18 cellular contexts compared by ENCODE assay signal in genomic region chr1:208951908-208952307, GRCh38.
DNase-seq lines count a peak whose midpoint lies in the region; ATAC-seq and TF ChIP-seq lines count a peak whose summit lies in the region.
"Had no signal": no experiment of that assay in that cellular context is flagged by ENCODE, and none has a peak within 500 bp of the region (broad histone marks: within the 10 kb centered on the region; RNA-seq: fewer than 3 reads in every experiment).

No MANE protein-coding gene starts in this region.

- H3K27ac Mint-ChIP-seq in activated CD4-positive, alpha-beta T cell treated with anti-CD3 and anti-CD28 coated beads, Interleukin-2, amount 10 ng/mL, durations not matched to agents 7 days and 5 days = no peak overlapping the region
- H3K27ac Mint-ChIP-seq: activated B cell treated with CpG ODN at 0.5 μM for 24 hours; activated T-helper 17 cell treated with anti-CD3 and anti-CD28 coated beads, Interleukin-2, amount 50 U/mL, for 72 hours had no signal

- no peak for TF ChIP-seq POLR2A in gastroesophageal sphincter (IDR thresholded peaks at IDR 0.05)

- no peaks in the 10 kb centered on the region for H3K36me3 ChIP-seq in gastroesophageal sphincter
- H3K36me3 ChIP-seq: BLaER1, thoracic aorta had no signal

- H3K36me3 Mint-ChIP-seq in activated CD4-positive, alpha-beta T cell treated with anti-CD3 and anti-CD28 coated beads, Interleukin-2, amount 10 ng/mL, durations not matched to agents 7 days and 5 days (ENCODE audit: low read depth) = no peaks in the 10 kb centered on the region

- no peaks in the 10 kb centered on the region for H3K4me1 ChIP-seq in gastroesophageal sphincter
- H3K4me1 ChIP-seq: BLaER1 had no signal

- H3K9me3 ChIP-seq in gastroesophageal sphincter = no peaks in the 10 kb centered on the region
- H3K9me3 ChIP-seq: BLaER1, thoracic aorta had no signal

- TF ChIP-seq CTCF in gastroesophageal sphincter (IDR thresholded peaks at IDR 0.05) = no peak

- no peak overlapping the region for H3K4me3 ChIP-seq in skeletal muscle cell (ENCODE audit: low read depth, low read length)
- no peak overlapping the region for H3K4me3 ChIP-seq in gastroesophageal sphincter
- H3K4me3 ChIP-seq: BLaER1, K562, thoracic aorta had no signal

- DNase-seq in DMS 273 (lab: John Stamatoyannopoulos, UW; ENCODE audit: unreplicated experiment) (peak; percentile 68), DMS 273 treated with DMSO at 0.1 percent for 48 hours (lab: John Stamatoyannopoulos, UW) (no peak), NCI-H187 treated with DMSO at 0.1 percent for 48 hours (lab: John Stamatoyannopoulos, UW) (peak; percentile 19), dermis blood vessel endothelial cell (peak; percentile 83), skeletal muscle cell (ENCODE audit: low read depth) (peak; percentile 41)
- no peak for DNase-seq in activated CD4-positive, alpha-beta T cell treated with anti-CD3 and anti-CD28 coated beads, Interleukin-2, amount 10 ng/mL, durations not matched to agents 7 days and 5 days
- no peak for DNase-seq in stimulated activated CD4-positive, alpha-beta T cell treated with anti-CD3 and anti-CD28 coated beads, Interleukin-12 subunit alpha, Interleukin-12 subunit beta, amount 100 ng/mL, for 4 hours
- DNase-seq: activated B cell treated with CpG ODN at 0.5 μM for 24 hours; amygdala; central memory CD4-positive, alpha-beta T cell; NCI-H1436 treated with DMSO at 0.1 percent for 48 hours had no signal

- POLR2A ChIA-PET in activated CD4-positive, alpha-beta T cell treated with anti-CD3 and anti-CD28 coated beads, Interleukin-2, amount 10 ng/mL, durations not matched to agents 7 days and 5 days (lab: Charles Lee) = no interaction called here

- no peak for TF ChIP-seq EP300 in gastroesophageal sphincter (IDR thresholded peaks at IDR 0.05)

- H3K4me3 Mint-ChIP-seq in activated CD4-positive, alpha-beta T cell treated with anti-CD3 and anti-CD28 coated beads, Interleukin-2, amount 10 ng/mL, durations not matched to agents 7 days and 5 days = no peak overlapping the region
- H3K4me3 Mint-ChIP-seq: activated B cell treated with CpG ODN at 0.5 μM for 24 hours; activated T-helper 17 cell treated with anti-CD3 and anti-CD28 coated beads, Interleukin-2, amount 50 U/mL, for 72 hours had no signal

- H3K27me3 Mint-ChIP-seq in activated CD4-positive, alpha-beta T cell treated with anti-CD3 and anti-CD28 coated beads, Interleukin-2, amount 10 ng/mL, durations not matched to agents 7 days and 5 days = peaks cover 2% of the 10 kb centered on the region
- H3K27me3 Mint-ChIP-seq: activated B cell treated with CpG ODN at 0.5 μM for 24 hours had no signal

- H3K27ac ChIP-seq in gastroesophageal sphincter = no peak overlapping the region
- H3K27ac ChIP-seq: 22Rv1, BLaER1, thoracic aorta had no signal

- H3K9me3 Mint-ChIP-seq in activated CD4-positive, alpha-beta T cell treated with anti-CD3 and anti-CD28 coated beads, Interleukin-2, amount 10 ng/mL, durations not matched to agents 7 days and 5 days = no peaks in the 10 kb centered on the region

- H3K27me3 ChIP-seq in gastroesophageal sphincter = no peaks in the 10 kb centered on the region
- H3K27me3 ChIP-seq: BLaER1 had no signal

- no peaks in the 10 kb centered on the region for H3K4me1 Mint-ChIP-seq in activated CD4-positive, alpha-beta T cell treated with anti-CD3 and anti-CD28 coated beads, Interleukin-2, amount 10 ng/mL, durations not matched to agents 7 days and 5 days
- H3K4me1 Mint-ChIP-seq: activated B cell treated with CpG ODN at 0.5 μM for 24 hours; activated T-helper 17 cell treated with anti-CD3 and anti-CD28 coated beads, Interleukin-2, amount 50 U/mL, for 72 hours had no signal

- CTCF ChIA-PET in activated CD4-positive, alpha-beta T cell treated with anti-CD3 and anti-CD28 coated beads, Interleukin-2, amount 10 ng/mL, durations not matched to agents 7 days and 5 days (lab: Charles Lee) = no interaction called here

- ATAC-seq in gastroesophageal sphincter = no peak
- ATAC-seq: activated T-helper 17 cell treated with anti-CD3 and anti-CD28 coated beads, Interleukin-2, amount 50 U/mL, for 72 hours; K562; left lobe of liver had no signal

Comparison
In these comparisons a context has a peak if more than half of its experiments do, and no peak if none do; other contexts are left out.
1. DNase-seq: peak in DMS 273 (single experiment), NCI-H187 treated with DMSO at 0.1 percent for 48 hours (single experiment), dermis blood vessel endothelial cell (single experiment) and skeletal muscle cell (single experiment); none in DMS 273 treated with DMSO at 0.1 percent for 48 hours (single experiment), activated CD4-positive, alpha-beta T cell treated with anti-CD3 and anti-CD28 coated beads, Interleukin-2, amount 10 ng/mL, durations not matched to agents 7 days and 5 days (single experiment) and stimulated activated CD4-positive, alpha-beta T cell treated with anti-CD3 and anti-CD28 coated beads, Interleukin-12 subunit alpha, Interleukin-12 subunit beta, amount 100 ng/mL, for 4 hours (single experiment).